In the genomic region with DNA sequence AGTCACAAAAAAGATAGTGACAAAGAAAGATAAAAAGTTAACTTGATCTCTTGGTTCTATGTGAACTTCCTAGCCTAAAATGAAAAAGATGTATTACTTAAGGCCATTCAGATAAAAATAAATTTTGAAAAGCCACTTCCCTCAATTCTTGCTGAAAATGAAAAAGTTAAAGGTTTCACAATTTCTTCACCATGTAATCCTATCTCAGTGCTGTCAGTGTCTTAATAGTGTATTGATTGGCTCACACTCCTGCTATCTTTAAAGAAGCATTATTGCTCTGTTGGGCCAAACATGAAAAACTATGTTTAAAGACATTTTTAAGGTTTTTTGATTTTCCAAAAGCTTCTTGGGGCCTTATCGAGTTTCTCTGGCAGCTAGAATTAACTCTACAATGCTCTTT, we compare ENCODE assay signal across 27 cellular contexts. TPM values are rescaled to one million over a fixed set of nuclear protein-coding genes. Genes with fewer than 3 reads are reported as not detected.
"Had no signal": no experiment of that assay in that cellular context is flagged by ENCODE, and none has a peak within 500 bp of the region (broad histone marks: within the 10 kb centered on the region; RNA-seq: fewer than 3 reads in every experiment).

No MANE protein-coding gene starts in this region.

- ATAC-seq: activated naive CD4-positive, alpha-beta T cell treated with anti-CD3 and anti-CD28 coated beads, Interleukin-2, amount 50 U/mL, for 72 hours; activated T-cell treated with anti-CD3 and anti-CD28 coated beads, Interleukin-2, amount 50 U/mL, for 72 hours; effector memory CD8-positive, alpha-beta T cell; gastroesophageal sphincter; WTC11 had no signal

- H3K36me3 ChIP-seq: ascending aorta, esophagus squamous epithelium, gastroesophageal sphincter had no signal

- H3K27ac ChIP-seq: ascending aorta, epithelial cell of prostate, esophagus squamous epithelium, gastroesophageal sphincter, VCaP had no signal

- H3K4me1 ChIP-seq: ascending aorta, esophagus squamous epithelium, gastroesophageal sphincter had no signal

- H3K9me3 ChIP-seq: ascending aorta, gastroesophageal sphincter had no signal

- H3K27me3 ChIP-seq: ascending aorta, gastroesophageal sphincter had no signal

- DNase-seq: activated CD4-positive, alpha-beta memory T cell treated with anti-CD3 and anti-CD28 coated beads, Interleukin-2, amount 10 ng/mL, durations not matched to agents 7 days and 5 days; activated CD4-positive, alpha-beta T cell treated with anti-CD3 and anti-CD28 coated beads for 1 hour; activated CD4-positive, alpha-beta T cell treated with anti-CD3 and anti-CD28 coated beads for 4 hours; activated CD4-positive, alpha-beta T cell treated with anti-CD3 and anti-CD28 coated beads, Interleukin-2, amount 10 ng/mL, durations not matched to agents 7 days and 5 days; activated CD4-positive, alpha-beta T cell treated with anti-CD3 and anti-CD28 coated beads, Interleukin-2, amount 50 U/mL, for 4 hours; activated CD8-positive, alpha-beta memory T cell treated with anti-CD3 and anti-CD28 coated beads, Interleukin-2, amount 50 U/mL, for 48 hours; activated gamma-delta T cell; activated naive CD4-positive, alpha-beta T cell; activated naive CD4-positive, alpha-beta T cell treated with anti-CD3 and anti-CD28 coated beads, Interleukin-2, amount 10 ng/mL, durations not matched to agents 7 days and 5 days; activated naive CD8-positive, alpha-beta T cell treated with anti-CD3 and anti-CD28 coated beads, Interleukin-2, amount 10 ng/mL, durations not matched to agents 7 days and 5 days; activated T-cell treated with anti-CD3 and anti-CD28 coated beads for 4 hours; activated T-cell treated with anti-CD3 and anti-CD28 coated beads, Interleukin-2, amount 50 U/mL, for 24 hours; activated T-cell treated with anti-CD3 and anti-CD28 coated beads, Interleukin-2, amount 50 U/mL, for 72 hours; cortex of kidney; dermis blood vessel endothelial cell; effector CD4-positive, alpha-beta T cell; effector memory CD8-positive, alpha-beta T cell; esophagus squamous epithelium; foreskin melanocyte; T-helper 2 cell had no signal

- H3K4me3 ChIP-seq: ascending aorta, esophagus squamous epithelium, gastroesophageal sphincter had no signal

RNA-seq across cellular contexts. Expression of a gene that starts 18.1 kb away (rescaled TPM):
- total RNA-seq: activated CD4-positive, alpha-beta memory T cell treated with anti-CD3 and anti-CD28 coated beads, Interleukin-2, amount 10 ng/mL, durations not matched to agents 7 days and 5 days; activated CD4-positive, alpha-beta T cell treated with anti-CD3 and anti-CD28 coated beads, Interleukin-2, amount 10 ng/mL, durations not matched to agents 7 days and 5 days; activated naive CD4-positive, alpha-beta T cell treated with anti-CD3 and anti-CD28 coated beads, Interleukin-2, amount 50 U/mL, for 72 hours; activated naive CD8-positive, alpha-beta T cell treated with anti-CD3 and anti-CD28 coated beads, Interleukin-2, amount 10 ng/mL, durations not matched to agents 7 days and 5 days; activated T-cell treated with anti-CD3 and anti-CD28 coated beads, Interleukin-2, amount 50 U/mL, for 72 hours; T-helper 1 cell treated with Interleukin-12 subunit alpha and Interleukin-12 subunit beta and Interleukin-4 antibody, amounts not matched to agents 30 ng/mL and 1 ng/mL, for 36 hours had no signal
